1 cellular context compared by ENCODE assay signal in genomic region chr14:54512393-54512792, GRCh38.
TF ChIP-seq lines count a peak whose summit lies in the region.

No MANE protein-coding gene starts in this region.

TF ChIP-seq in GM12878, 131 proteins besides CTCF, POLR2A, EP300 and RAD21:
- TF ChIP-seq, protein P1, sequence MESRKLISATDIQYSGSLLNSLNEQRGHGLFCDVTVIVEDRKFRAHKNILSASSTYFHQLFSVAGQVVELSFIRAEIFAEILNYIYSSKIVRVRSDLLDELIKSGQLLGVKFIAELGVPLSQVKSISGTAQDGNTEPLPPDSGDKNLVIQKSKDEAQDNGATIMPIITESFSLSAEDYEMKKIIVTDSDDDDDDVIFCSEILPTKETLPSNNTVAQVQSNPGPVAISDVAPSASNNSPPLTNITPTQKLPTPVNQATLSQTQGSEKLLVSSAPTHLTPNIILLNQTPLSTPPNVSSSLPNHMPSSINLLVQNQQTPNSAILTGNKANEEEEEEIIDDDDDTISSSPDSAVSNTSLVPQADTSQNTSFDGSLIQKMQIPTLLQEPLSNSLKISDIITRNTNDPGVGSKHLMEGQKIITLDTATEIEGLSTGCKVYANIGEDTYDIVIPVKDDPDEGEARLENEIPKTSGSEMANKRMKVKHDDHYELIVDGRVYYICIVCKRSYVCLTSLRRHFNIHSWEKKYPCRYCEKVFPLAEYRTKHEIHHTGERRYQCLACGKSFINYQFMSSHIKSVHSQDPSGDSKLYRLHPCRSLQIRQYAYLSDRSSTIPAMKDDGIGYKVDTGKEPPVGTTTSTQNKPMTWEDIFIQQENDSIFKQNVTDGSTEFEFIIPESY (IDR thresholded peaks at IDR 0.05), result no peak
- TF ChIP-seq IKZF1 (conservative IDR thresholded peaks at IDR 0.05) (no peak), NBN (IDR thresholded peaks at IDR 0.05) (no peak), POLR2AphosphoS2 (IDR thresholded peaks at IDR 0.05; ENCODE audit: low read depth, low read length) (no peak), SIN3A (IDR thresholded peaks at IDR 0.05; ENCODE audit: low read depth, low read length) (no peak), LARP7 (IDR thresholded peaks at IDR 0.05) (no peak), BACH1 (IDR thresholded peaks at IDR 0.05; ENCODE audit: borderline replicate concordance) (no peak), STAT1 (conservative IDR thresholded peaks at IDR 0.05) (no peak), ASH2L (IDR thresholded peaks at IDR 0.05; ENCODE audit: borderline replicate concordance, low read depth) (no peak), RUNX3 (IDR thresholded peaks at IDR 0.05; ENCODE audit: low read length) (no peak), EGR1 (IDR thresholded peaks at IDR 0.05; ENCODE audit: borderline replicate concordance in 1 of 2, low read depth in 2 of 2, low read length in 2 of 2) (no peak), BCL11A (IDR thresholded peaks at IDR 0.05; ENCODE audit: low read depth, low read length) (no peak), POLR2AphosphoS5 (IDR thresholded peaks at IDR 0.05; ENCODE audit: low read length) (no peak), WRNIP1 (IDR thresholded peaks at IDR 0.05; ENCODE audit: borderline replicate concordance, low read depth, low read length) (no peak), HDAC2 (IDR thresholded peaks at IDR 0.05) (no peak), FOXM1 (IDR thresholded peaks at IDR 0.05; ENCODE audit: low read depth, low read length) (no peak), ZNF24 (IDR thresholded peaks at IDR 0.05) (no peak), STAT3 (IDR thresholded peaks at IDR 0.05; ENCODE audit: low read depth, low read length) (no peak), ATF3 (IDR thresholded peaks at IDR 0.05; ENCODE audit: borderline replicate concordance, extremely low read depth, low read depth, low read length) (no peak)
- TF ChIP-seq, protein P2, sequence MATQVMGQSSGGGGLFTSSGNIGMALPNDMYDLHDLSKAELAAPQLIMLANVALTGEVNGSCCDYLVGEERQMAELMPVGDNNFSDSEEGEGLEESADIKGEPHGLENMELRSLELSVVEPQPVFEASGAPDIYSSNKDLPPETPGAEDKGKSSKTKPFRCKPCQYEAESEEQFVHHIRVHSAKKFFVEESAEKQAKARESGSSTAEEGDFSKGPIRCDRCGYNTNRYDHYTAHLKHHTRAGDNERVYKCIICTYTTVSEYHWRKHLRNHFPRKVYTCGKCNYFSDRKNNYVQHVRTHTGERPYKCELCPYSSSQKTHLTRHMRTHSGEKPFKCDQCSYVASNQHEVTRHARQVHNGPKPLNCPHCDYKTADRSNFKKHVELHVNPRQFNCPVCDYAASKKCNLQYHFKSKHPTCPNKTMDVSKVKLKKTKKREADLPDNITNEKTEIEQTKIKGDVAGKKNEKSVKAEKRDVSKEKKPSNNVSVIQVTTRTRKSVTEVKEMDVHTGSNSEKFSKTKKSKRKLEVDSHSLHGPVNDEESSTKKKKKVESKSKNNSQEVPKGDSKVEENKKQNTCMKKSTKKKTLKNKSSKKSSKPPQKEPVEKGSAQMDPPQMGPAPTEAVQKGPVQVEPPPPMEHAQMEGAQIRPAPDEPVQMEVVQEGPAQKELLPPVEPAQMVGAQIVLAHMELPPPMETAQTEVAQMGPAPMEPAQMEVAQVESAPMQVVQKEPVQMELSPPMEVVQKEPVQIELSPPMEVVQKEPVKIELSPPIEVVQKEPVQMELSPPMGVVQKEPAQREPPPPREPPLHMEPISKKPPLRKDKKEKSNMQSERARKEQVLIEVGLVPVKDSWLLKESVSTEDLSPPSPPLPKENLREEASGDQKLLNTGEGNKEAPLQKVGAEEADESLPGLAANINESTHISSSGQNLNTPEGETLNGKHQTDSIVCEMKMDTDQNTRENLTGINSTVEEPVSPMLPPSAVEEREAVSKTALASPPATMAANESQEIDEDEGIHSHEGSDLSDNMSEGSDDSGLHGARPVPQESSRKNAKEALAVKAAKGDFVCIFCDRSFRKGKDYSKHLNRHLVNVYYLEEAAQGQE (IDR thresholded peaks at IDR 0.05; ENCODE audit: low read depth, low read length), result no peak
